ENCODE assay signal across 8 cellular contexts in the genomic region with DNA sequence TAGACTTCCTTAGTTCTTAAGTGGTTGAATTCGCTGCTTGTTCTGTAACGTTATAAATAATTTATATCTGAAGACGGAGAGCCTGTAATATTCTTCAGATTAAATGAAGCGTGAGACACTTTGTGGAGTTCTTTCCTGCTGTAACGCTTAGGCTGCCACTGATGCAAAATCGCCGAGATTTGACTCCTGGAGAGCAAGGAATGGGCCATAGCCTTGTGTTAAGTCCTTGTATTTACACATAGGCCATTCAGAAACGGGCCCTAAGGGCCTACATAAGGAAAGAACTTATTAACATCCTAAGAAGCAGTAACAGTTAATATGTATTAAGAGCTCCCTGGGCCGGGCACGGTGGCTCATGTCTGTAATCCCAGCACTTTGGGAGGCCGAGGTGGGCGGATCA. TPM values are rescaled to one million over a fixed set of nuclear protein-coding genes. Genes with fewer than 3 reads are reported as not detected.
A peak's percentile ranks its signal among the peaks of the same experiment; 100 is the strongest.
DNase-seq lines count a peak whose midpoint lies in the region; ATAC-seq and TF ChIP-seq lines count a peak whose summit lies in the region.

No MANE protein-coding gene starts in this region.

- WGBS in HUES64: 48% methylated on average over 11 of the region's 12 CpGs

- H3K4me1 Mint-ChIP-seq in chondrocyte (ENCODE audit: low read depth): peaks cover 37% of the 10 kb centered on the region
- peaks cover 21 to 43% (median 30%) of the 10 kb centered on the region in 7 donors for H3K4me1 Mint-ChIP-seq in naive thymus-derived CD4-positive, alpha-beta T cell

- no peaks in the 10 kb centered on the region for H3K9me3 Mint-ChIP-seq in chondrocyte (ENCODE audit: low read depth)
- peaks cover 0 to 2% (median 0%) of the 10 kb centered on the region in 11 donors for H3K9me3 Mint-ChIP-seq in naive thymus-derived CD4-positive, alpha-beta T cell

- H3K36me3 Mint-ChIP-seq in chondrocyte (ENCODE audit: low read depth): peaks cover 2% of the 10 kb centered on the region
- H3K36me3 Mint-ChIP-seq in naive thymus-derived CD4-positive, alpha-beta T cell: peaks cover 0 to 6% (median 0%) of the 10 kb centered on the region in 5 donors

- no peaks in the 10 kb centered on the region for H3K27me3 ChIP-seq in AG04450 (ENCODE audit: control insufficient read depth, insufficient read depth, low read length)
- H3K27me3 ChIP-seq in HUES64 (ENCODE audit: insufficient read depth, low read length): no peaks in the 10 kb centered on the region
- no peaks in the 10 kb centered on the region for H3K27me3 ChIP-seq in naive thymus-derived CD4-positive, alpha-beta T cell (ENCODE audit: control insufficient read depth in 2 of 2, insufficient read depth in 2 of 2, low read length in 2 of 2)

- H3K36me3 ChIP-seq in HUES64 (ENCODE audit: insufficient read depth, low read length): peaks cover 4% of the 10 kb centered on the region
- peaks cover 0 to 7% (median 3%) of the 10 kb centered on the region in 3 experiments for H3K36me3 ChIP-seq in naive thymus-derived CD4-positive, alpha-beta T cell (ENCODE audit: control insufficient read depth in 2 of 3, insufficient read depth in 3 of 3, low read length in 3 of 3)

- H3K9me3 ChIP-seq in AG04450 (ENCODE audit: control insufficient read depth, insufficient read depth, low read length) (no peaks in the 10 kb centered on the region; the same call in 1 of the 2 replicates), HUES64 (ENCODE audit: insufficient read depth, low read depth, low read length) (no peaks in the 10 kb centered on the region)
- H3K9me3 ChIP-seq in naive thymus-derived CD4-positive, alpha-beta T cell (ENCODE audit: control insufficient read depth in 2 of 3, low read length in 3 of 3): no peaks in the 10 kb centered on the region

- intact Hi-C loops in naive thymus-derived CD4-positive, alpha-beta T cell (cut with micrococcal nuclease): loop anchor here (2.0 to 5.0 kb wide), 4 partner anchors 53 to 959 kb away; a partner anchor contains a TSS
- intact Hi-C loops in posterior vena cava (cut with DNase I): no loop called here

- no peak for ATAC-seq in naive thymus-derived CD4-positive, alpha-beta T cell

- peak overlapping the region; percentile 94 for H3K4me3 ChIP-seq in AG04450 (ENCODE audit: low read depth, low read length)
- H3K4me3 ChIP-seq in HUES64 (ENCODE audit: low read length): peak overlapping the region; percentile 94
- peak overlapping the region; percentile 91 for H3K4me3 ChIP-seq in naive thymus-derived CD4-positive, alpha-beta T cell (ENCODE audit: low read length)

- peak overlapping the region; percentile 94 for H3K9ac ChIP-seq in HUES64 (ENCODE audit: low read depth, low read length)

- DNase-seq in AG04450 (ENCODE audit: low read depth, low spot score): no peak
- DNase-seq in chondrocyte (ENCODE audit: low spot score): no peak
- DNase-seq in naive thymus-derived CD4-positive, alpha-beta T cell: no peak
- no peak for DNase-seq in posterior vena cava (ENCODE audit: low spot score)
- no peak for DNase-seq in T1000 (lab: John Stamatoyannopoulos, UW)
- DNase-seq in SIG-M5 treated with dmso at 0.1 percent for 504 hours (lab: John Stamatoyannopoulos, UW; ENCODE audit: unreplicated experiment): no peak
- DNase-seq in kidney tubule cell (ENCODE audit: low spot score): no peak

- H3K27ac Mint-ChIP-seq in chondrocyte (ENCODE audit: unreplicated experiment): peak overlapping the region; percentile 74
- H3K27ac Mint-ChIP-seq in naive thymus-derived CD4-positive, alpha-beta T cell: peak overlapping the region; percentile 42 to 93 (median 85)

- peaks cover 4% of the 10 kb centered on the region for H3K4me1 ChIP-seq in HUES64 (ENCODE audit: insufficient read depth, low read length)
- H3K4me1 ChIP-seq in naive thymus-derived CD4-positive, alpha-beta T cell (ENCODE audit: control insufficient read depth in 2 of 2, insufficient read depth in 2 of 2, low read length in 2 of 2): peaks cover 8 to 17% of the 10 kb centered on the region in 2 donors

- no peak overlapping the region for H3K27ac ChIP-seq in AG04450 (ENCODE audit: low read depth, low read length)
- H3K27ac ChIP-seq in HUES64 (ENCODE audit: low read depth, low read length): peak overlapping the region; percentile 86; the same call in 1 of the 2 replicates
- H3K27ac ChIP-seq in naive thymus-derived CD4-positive, alpha-beta T cell (ENCODE audit: low read depth, low read length): peak overlapping the region; percentile 76

- CTCF ChIA-PET in AG04450 (lab: Charles Lee): interaction anchor here (1.0 to 1.1 kb wide), 2 partner anchors 8 to 13 kb away, joined by 3 to 4 read pairs; no protein-coding TSS in a partner anchor
- CTCF ChIA-PET in naive thymus-derived CD4-positive, alpha-beta T cell (lab: Charles Lee): interaction anchor here (0.6 kb wide), 1 partner anchor 68 kb away, joined by 4 read pairs; no protein-coding TSS in a partner anchor

- peak overlapping the region; percentile 91 for H3K4me3 Mint-ChIP-seq in chondrocyte (ENCODE audit: unreplicated experiment)
- H3K4me3 Mint-ChIP-seq in naive thymus-derived CD4-positive, alpha-beta T cell: peak overlapping the region; percentile 82 to 94 (median 91)

- POLR2A ChIA-PET in AG04450 (lab: Yijun Ruan, JAX): no interaction called here
- POLR2A ChIA-PET in naive thymus-derived CD4-positive, alpha-beta T cell (lab: Charles Lee): interaction anchor here (0.6 to 2.1 kb wide), 4 partner anchors 9 to 54 kb away, joined by 3 to 7 read pairs (median 4); a partner anchor contains a TSS

- no peak for TF ChIP-seq CTCF in AG04450 (IDR thresholded peaks at IDR 0.05; ENCODE audit: low read depth, low read length)
- TF ChIP-seq CTCF in chondrocyte (IDR thresholded peaks at IDR 0.05): no peak

- H3K27me3 Mint-ChIP-seq in chondrocyte (ENCODE audit: low read depth): no peaks in the 10 kb centered on the region
- peaks cover 0 to 2% (median 0%) of the 10 kb centered on the region in 5 donors for H3K27me3 Mint-ChIP-seq in naive thymus-derived CD4-positive, alpha-beta T cell

RNA-seq across cellular contexts. Expression of a gene that starts 0.9 kb away (rescaled TPM):
- 23.4 and 28.9 TPM in 2 replicates for polyA plus RNA-seq in AG04450 (2011; rRNA removed)
- polyA minus RNA-seq in AG04450 (2011; rRNA and poly(A)+ RNA removed): 5.9 and 6.5 TPM in 2 replicates
- 87.7 TPM for polyA plus RNA-seq in HUES64 (2013, experiment 1 of 2)
- 82.5 TPM for polyA plus RNA-seq in HUES64 (2013, experiment 2 of 2)
- total RNA-seq in chondrocyte (36.2 to 41.8 TPM (median 37.6 TPM) in 3 replicates), posterior vena cava (10 to 100 TPM; 23.7 to 24.7 TPM)
- 10 to 100 TPM; 23.1 to 39.0 (median 31.2) TPM for total RNA-seq in naive thymus-derived CD4-positive, alpha-beta T cell
- polyA plus RNA-seq in naive thymus-derived CD4-positive, alpha-beta T cell: 100 to 1,000 TPM in 1 of 2 donors, 10 to 100 TPM in 1; 76.4 to 133 TPM

RNA-seq across cellular contexts. Expression of a gene that starts 1.2 kb away (rescaled TPM):
- polyA plus RNA-seq in AG04450 (2011; rRNA removed): 163 and 178 TPM in 2 replicates
- polyA minus RNA-seq in AG04450 (2011; rRNA and poly(A)+ RNA removed): 134 and 149 TPM in 2 replicates
- 60.6 TPM for polyA plus RNA-seq in HUES64 (2013, experiment 1 of 2)
- 63.4 TPM for polyA plus RNA-seq in HUES64 (2013, experiment 2 of 2)
- total RNA-seq in chondrocyte: 198 to 242 TPM (median 230 TPM) in 3 replicates
- 10 to 100 TPM; 10.5 to 28.4 (median 11.7) TPM for total RNA-seq in naive thymus-derived CD4-positive, alpha-beta T cell
- 10 to 100 TPM; 25.5 to 34.0 TPM for polyA plus RNA-seq in naive thymus-derived CD4-positive, alpha-beta T cell
- total RNA-seq in posterior vena cava: 100 to 1,000 TPM; 106 to 126 TPM

RNA-seq across cellular contexts. Expression of a gene that starts 26.4 kb away (rescaled TPM):
- polyA plus RNA-seq in AG04450 (2011; rRNA removed): 4.5 and 6.4 TPM in 2 replicates
- polyA minus RNA-seq in AG04450 (2011; rRNA and poly(A)+ RNA removed): 4.5 and 5.7 TPM in 2 replicates
- 4.9 TPM for polyA plus RNA-seq in HUES64 (2013, experiment 1 of 2)
- 2.7 TPM for polyA plus RNA-seq in HUES64 (2013, experiment 2 of 2)
- total RNA-seq in chondrocyte (0.18 to 1.1 TPM (median 0.30 TPM) in 3 replicates), posterior vena cava (1 to 10 TPM in 1 of 2 donors, under 1 TPM in 1; 0.93 to 2.0 TPM)
- 10 to 100 TPM; 10.7 to 94.5 (median 24.6) TPM for total RNA-seq in naive thymus-derived CD4-positive, alpha-beta T cell
- 10 to 100 TPM; 12.3 to 18.2 TPM for polyA plus RNA-seq in naive thymus-derived CD4-positive, alpha-beta T cell

RNA-seq across cellular contexts. Expression of a gene that starts 33.0 kb away (rescaled TPM):
- polyA plus RNA-seq in AG04450 (2011; rRNA removed): 4.2 and 5.7 TPM in 2 replicates
- 6.4 and 6.7 TPM in 2 replicates for polyA minus RNA-seq in AG04450 (2011; rRNA and poly(A)+ RNA removed)
- polyA plus RNA-seq in HUES64 (2013, experiment 1 of 2): 16.3 TPM
- polyA plus RNA-seq in HUES64 (2013, experiment 2 of 2): 16.3 TPM
- total RNA-seq in chondrocyte: 14.4 to 18.4 TPM (median 17.8 TPM) in 3 replicates
- total RNA-seq in naive thymus-derived CD4-positive, alpha-beta T cell: 10 to 100 TPM in 2 of 5 experiments, 1 to 10 TPM in 3; 4.7 to 15.2 (median 8.8) TPM
- polyA plus RNA-seq in naive thymus-derived CD4-positive, alpha-beta T cell: 10 to 100 TPM in 1 of 2 donors, 1 to 10 TPM in 1; 8.1 to 12.9 TPM
- total RNA-seq in posterior vena cava: 10 to 100 TPM in 1 of 2 donors, 1 to 10 TPM in 1; 9.2 to 11.7 TPM

RNA-seq across cellular contexts. Expression of a gene that starts 33.5 kb away (rescaled TPM):
- 8.7 and 10.9 TPM in 2 replicates for polyA plus RNA-seq in AG04450 (2011; rRNA removed)
- 14.9 and 20.0 TPM in 2 replicates for polyA minus RNA-seq in AG04450 (2011; rRNA and poly(A)+ RNA removed)
- 19.1 TPM for polyA plus RNA-seq in HUES64 (2013, experiment 1 of 2)
- 17.6 TPM for polyA plus RNA-seq in HUES64 (2013, experiment 2 of 2)
- total RNA-seq in chondrocyte: 5.6 to 6.1 TPM (median 5.9 TPM) in 3 replicates
- total RNA-seq in naive thymus-derived CD4-positive, alpha-beta T cell: 10 to 100 TPM in 3 of 5 experiments, 1 to 10 TPM in 2; 6.3 to 11.2 (median 10.8) TPM
- 1 to 10 TPM; 5.5 to 8.5 TPM for polyA plus RNA-seq in naive thymus-derived CD4-positive, alpha-beta T cell
- 10 to 100 TPM in 1 of 2 donors, 1 to 10 TPM in 1; 6.1 to 13.3 TPM for total RNA-seq in posterior vena cava

Comparison
In these comparisons a context has a peak if more than half of its experiments do, and no peak if none do; other contexts are left out.
1. intact Hi-C loops: an anchor here in naive thymus-derived CD4-positive, alpha-beta T cell (2.0 to 5.0 kb wide); none called in posterior vena cava.